In the genomic region with DNA sequence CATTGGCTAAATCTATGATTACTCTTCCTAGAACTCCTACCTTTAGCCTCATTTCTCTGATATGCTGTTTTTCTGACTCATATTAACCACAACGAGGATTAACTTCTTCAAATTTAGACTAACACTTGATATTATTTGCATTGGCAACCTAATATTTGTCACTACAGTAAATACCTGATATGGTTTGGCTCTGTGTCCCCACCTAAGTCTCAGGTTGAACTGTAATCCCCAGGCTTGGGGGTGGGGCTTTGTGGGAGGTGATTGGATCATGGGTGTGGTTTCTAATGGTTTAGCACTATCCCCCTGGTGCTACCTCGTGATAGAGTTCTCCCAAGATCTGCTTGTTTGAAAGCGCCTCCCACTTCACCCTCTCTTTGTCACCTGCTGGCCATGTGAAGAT, we compare ENCODE assay signal across 1 cellular context.
TF ChIP-seq lines count a peak whose summit lies in the region.

No MANE protein-coding gene starts in this region.

TF ChIP-seq in GM23338, 12 proteins besides CTCF, POLR2A, EP300 and RAD21:
- TF ChIP-seq, protein P1, sequence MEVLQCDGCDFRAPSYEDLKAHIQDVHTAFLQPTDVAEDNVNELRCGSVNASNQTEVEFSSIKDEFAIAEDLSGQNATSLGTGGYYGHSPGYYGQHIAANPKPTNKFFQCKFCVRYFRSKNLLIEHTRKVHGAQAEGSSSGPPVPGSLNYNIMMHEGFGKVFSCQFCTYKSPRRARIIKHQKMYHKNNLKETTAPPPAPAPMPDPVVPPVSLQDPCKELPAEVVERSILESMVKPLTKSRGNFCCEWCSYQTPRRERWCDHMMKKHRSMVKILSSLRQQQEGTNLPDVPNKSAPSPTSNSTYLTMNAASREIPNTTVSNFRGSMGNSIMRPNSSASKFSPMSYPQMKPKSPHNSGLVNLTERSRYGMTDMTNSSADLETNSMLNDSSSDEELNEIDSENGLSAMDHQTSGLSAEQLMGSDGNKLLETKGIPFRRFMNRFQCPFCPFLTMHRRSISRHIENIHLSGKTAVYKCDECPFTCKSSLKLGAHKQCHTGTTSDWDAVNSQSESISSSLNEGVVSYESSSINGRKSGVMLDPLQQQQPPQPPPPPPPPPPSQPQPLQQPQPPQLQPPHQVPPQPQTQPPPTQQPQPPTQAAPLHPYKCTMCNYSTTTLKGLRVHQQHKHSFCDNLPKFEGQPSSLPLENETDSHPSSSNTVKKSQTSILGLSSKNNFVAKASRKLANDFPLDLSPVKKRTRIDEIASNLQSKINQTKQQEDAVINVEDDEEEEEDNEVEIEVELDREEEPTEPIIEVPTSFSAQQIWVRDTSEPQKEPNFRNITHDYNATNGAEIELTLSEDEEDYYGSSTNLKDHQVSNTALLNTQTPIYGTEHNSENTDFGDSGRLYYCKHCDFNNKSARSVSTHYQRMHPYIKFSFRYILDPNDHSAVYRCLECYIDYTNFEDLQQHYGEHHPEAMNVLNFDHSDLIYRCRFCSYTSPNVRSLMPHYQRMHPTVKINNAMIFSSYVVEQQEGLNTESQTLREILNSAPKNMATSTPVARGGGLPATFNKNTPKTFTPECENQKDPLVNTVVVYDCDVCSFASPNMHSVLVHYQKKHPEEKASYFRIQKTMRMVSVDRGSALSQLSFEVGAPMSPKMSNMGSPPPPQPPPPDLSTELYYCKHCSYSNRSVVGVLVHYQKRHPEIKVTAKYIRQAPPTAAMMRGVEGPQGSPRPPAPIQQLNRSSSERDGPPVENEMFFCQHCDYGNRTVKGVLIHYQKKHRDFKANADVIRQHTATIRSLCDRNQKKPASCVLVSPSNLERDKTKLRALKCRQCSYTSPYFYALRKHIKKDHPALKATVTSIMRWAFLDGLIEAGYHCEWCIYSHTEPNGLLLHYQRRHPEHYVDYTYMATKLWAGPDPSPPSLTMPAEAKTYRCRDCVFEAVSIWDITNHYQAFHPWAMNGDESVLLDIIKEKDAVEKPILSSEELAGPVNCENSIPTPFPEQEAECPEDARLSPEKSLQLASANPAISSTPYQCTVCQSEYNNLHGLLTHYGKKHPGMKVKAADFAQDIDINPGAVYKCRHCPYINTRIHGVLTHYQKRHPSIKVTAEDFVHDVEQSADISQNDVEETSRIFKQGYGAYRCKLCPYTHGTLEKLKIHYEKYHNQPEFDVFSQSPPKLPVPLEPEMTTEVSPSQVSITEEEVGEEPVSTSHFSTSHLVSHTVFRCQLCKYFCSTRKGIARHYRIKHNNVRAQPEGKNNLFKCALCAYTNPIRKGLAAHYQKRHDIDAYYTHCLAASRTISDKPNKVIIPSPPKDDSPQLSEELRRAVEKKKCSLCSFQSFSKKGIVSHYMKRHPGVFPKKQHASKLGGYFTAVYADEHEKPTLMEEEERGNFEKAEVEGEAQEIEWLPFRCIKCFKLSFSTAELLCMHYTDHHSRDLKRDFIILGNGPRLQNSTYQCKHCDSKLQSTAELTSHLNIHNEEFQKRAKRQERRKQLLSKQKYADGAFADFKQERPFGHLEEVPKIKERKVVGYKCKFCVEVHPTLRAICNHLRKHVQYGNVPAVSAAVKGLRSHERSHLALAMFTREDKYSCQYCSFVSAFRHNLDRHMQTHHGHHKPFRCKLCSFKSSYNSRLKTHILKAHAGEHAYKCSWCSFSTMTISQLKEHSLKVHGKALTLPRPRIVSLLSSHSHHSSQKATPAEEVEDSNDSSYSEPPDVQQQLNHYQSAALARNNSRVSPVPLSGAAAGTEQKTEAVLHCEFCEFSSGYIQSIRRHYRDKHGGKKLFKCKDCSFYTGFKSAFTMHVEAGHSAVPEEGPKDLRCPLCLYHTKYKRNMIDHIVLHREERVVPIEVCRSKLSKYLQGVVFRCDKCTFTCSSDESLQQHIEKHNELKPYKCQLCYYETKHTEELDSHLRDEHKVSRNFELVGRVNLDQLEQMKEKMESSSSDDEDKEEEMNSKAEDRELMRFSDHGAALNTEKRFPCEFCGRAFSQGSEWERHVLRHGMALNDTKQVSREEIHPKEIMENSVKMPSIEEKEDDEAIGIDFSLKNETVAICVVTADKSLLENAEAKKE (CRISPR knock-in tag; IDR thresholded peaks at IDR 0.05), result no peak
- TF ChIP-seq STAT1 (IDR thresholded peaks at IDR 0.05; ENCODE audit: unreplicated experiment), result no peak
- TF ChIP-seq EZH2 (IDR thresholded peaks at IDR 0.05; ENCODE audit: low read depth, unreplicated experiment), result no peak
- TF ChIP-seq ZNF114 (CRISPR knock-in tag; IDR thresholded peaks at IDR 0.05), result no peak
- TF ChIP-seq EZH2phosphoT487 (IDR thresholded peaks at IDR 0.05; ENCODE audit: unreplicated experiment), result no peak
- no peak for TF ChIP-seq NANOG (IDR thresholded peaks at IDR 0.05; ENCODE audit: borderline replicate concordance)
- TF ChIP-seq JUNB (IDR thresholded peaks at IDR 0.05; ENCODE audit: unreplicated experiment), result no peak
- no peak for TF ChIP-seq ZNF331 (CRISPR knock-in tag; IDR thresholded peaks at IDR 0.05; ENCODE audit: low read depth)
- TF ChIP-seq, protein P2, sequence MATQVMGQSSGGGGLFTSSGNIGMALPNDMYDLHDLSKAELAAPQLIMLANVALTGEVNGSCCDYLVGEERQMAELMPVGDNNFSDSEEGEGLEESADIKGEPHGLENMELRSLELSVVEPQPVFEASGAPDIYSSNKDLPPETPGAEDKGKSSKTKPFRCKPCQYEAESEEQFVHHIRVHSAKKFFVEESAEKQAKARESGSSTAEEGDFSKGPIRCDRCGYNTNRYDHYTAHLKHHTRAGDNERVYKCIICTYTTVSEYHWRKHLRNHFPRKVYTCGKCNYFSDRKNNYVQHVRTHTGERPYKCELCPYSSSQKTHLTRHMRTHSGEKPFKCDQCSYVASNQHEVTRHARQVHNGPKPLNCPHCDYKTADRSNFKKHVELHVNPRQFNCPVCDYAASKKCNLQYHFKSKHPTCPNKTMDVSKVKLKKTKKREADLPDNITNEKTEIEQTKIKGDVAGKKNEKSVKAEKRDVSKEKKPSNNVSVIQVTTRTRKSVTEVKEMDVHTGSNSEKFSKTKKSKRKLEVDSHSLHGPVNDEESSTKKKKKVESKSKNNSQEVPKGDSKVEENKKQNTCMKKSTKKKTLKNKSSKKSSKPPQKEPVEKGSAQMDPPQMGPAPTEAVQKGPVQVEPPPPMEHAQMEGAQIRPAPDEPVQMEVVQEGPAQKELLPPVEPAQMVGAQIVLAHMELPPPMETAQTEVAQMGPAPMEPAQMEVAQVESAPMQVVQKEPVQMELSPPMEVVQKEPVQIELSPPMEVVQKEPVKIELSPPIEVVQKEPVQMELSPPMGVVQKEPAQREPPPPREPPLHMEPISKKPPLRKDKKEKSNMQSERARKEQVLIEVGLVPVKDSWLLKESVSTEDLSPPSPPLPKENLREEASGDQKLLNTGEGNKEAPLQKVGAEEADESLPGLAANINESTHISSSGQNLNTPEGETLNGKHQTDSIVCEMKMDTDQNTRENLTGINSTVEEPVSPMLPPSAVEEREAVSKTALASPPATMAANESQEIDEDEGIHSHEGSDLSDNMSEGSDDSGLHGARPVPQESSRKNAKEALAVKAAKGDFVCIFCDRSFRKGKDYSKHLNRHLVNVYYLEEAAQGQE (IDR thresholded peaks at IDR 0.05; ENCODE audit: unreplicated experiment), result no peak
- TF ChIP-seq POLR2AphosphoS5 (IDR thresholded peaks at IDR 0.05; ENCODE audit: low read depth), result no peak
- TF ChIP-seq, protein P3, sequence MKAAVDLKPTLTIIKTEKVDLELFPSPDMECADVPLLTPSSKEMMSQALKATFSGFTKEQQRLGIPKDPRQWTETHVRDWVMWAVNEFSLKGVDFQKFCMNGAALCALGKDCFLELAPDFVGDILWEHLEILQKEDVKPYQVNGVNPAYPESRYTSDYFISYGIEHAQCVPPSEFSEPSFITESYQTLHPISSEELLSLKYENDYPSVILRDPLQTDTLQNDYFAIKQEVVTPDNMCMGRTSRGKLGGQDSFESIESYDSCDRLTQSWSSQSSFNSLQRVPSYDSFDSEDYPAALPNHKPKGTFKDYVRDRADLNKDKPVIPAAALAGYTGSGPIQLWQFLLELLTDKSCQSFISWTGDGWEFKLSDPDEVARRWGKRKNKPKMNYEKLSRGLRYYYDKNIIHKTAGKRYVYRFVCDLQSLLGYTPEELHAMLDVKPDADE (IDR thresholded peaks at IDR 0.05), result no peak
- TF ChIP-seq CREB1 (CRISPR knock-in tag; IDR thresholded peaks at IDR 0.05; ENCODE audit: low read depth), result no peak
